8 cellular contexts compared by ENCODE assay signal in the genomic region with DNA sequence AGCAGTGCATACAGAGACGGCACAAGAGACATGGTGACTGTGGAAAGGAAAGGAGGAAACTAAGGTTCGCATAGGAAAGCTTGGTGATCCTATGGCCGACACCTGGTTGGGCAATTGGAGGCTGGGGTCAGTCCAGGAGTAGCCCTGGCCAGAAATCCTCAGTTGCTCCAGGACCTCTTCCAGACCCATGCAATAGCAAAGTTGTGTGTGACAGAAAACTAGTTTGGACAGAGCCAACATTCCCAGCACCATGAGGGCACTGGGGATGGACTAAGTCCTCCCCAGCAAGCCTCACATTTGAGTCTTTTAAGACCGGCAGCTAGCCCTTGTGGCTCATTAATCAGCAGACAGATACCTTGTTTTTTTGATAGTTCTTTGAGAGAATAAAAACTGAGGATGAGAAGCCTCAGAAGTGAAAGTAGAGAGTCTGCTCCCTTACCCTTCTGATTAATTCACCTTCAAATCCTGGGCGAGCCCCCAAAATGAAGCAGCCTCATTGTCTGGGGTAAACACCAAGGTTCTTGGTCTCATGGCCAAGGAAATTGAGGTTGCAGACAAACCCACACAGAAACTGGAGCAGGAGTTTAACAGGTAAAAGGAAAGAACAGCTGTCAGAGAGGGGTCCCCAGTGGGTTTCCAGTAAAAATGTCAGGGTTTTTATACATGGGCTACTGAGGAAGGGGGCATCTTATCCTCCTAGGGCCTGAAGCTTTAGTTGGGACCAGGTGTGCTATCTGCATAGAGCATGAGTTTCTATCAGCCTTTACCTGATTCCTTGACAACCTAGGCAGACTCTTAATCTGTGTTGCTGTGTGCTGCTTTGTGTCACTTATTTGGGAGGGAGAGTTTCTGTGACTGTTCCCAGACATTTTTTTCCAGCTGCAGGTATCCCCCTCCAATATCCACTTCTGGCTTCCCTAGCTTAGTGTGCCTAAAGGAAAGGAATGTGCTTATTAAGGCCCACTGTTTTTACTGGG. TPM values are rescaled to one million over a fixed set of nuclear protein-coding genes. Genes with fewer than 3 reads are reported as not detected.
A peak's percentile ranks its signal among the peaks of the same experiment; 100 is the strongest.
DNase-seq lines count a peak whose midpoint lies in the region; ATAC-seq and TF ChIP-seq lines count a peak whose summit lies in the region.

No MANE protein-coding gene starts in this region.

- H3K27me3 Mint-ChIP-seq in neural progenitor cell (ENCODE audit: insufficient read depth, low read depth), result peaks cover 6% of the 10 kb centered on the region

- H3K27ac ChIP-seq in OCI-LY7 (ENCODE audit: low read depth, low read length, poor library complexity, severe bottlenecking) (peak overlapping the region; percentile 41), neural progenitor cell (no peak overlapping the region)

- no peak for ATAC-seq in GM18498 (IDR thresholded peaks at IDR 0.05; ENCODE audit: unreplicated experiment)
- no peak for ATAC-seq in GM21360 (IDR thresholded peaks at IDR 0.05; ENCODE audit: unreplicated experiment)

- H2AFZ ChIP-seq in OCI-LY7 (ENCODE audit: low read length), result no peak overlapping the region
- H2AFZ ChIP-seq in neural progenitor cell (replicated peaks), result no peak overlapping the region

- DNase-seq in ELR (ENCODE audit: low read depth) (peak; percentile 36), OCI-LY7 (ENCODE audit: low spot score) (peak; percentile 61), neural progenitor cell (ENCODE audit: low spot score) (peak; percentile 11), SIG-M5 treated with dmso at 0.1 percent for 504 hours (lab: John Stamatoyannopoulos, UW; ENCODE audit: unreplicated experiment) (no peak), GM20000 (ENCODE audit: low spot score) (no peak)
- peak; percentile 40 for DNase-seq in activated naive CD4-positive, alpha-beta T cell treated with Interleukin-2 at 50 U/mL for 16 hours

- peaks cover 57% of the 10 kb centered on the region for H3K9me3 ChIP-seq in OCI-LY7 (ENCODE audit: low read length)
- H3K9me3 ChIP-seq in neural progenitor cell (ENCODE audit: low read depth), result no peaks in the 10 kb centered on the region

- peaks cover 5% of the 10 kb centered on the region for H3K4me1 ChIP-seq in OCI-LY7 (ENCODE audit: insufficient read depth, low read length, poor library complexity, severe bottlenecking)
- H3K4me1 ChIP-seq in neural progenitor cell, result no peaks in the 10 kb centered on the region

- no peak overlapping the region for H3K4me3 Mint-ChIP-seq in neural progenitor cell

- no peaks in the 10 kb centered on the region for H3K27me3 ChIP-seq in neural progenitor cell

- H3K36me3 Mint-ChIP-seq in neural progenitor cell, result peaks cover 39% of the 10 kb centered on the region

- no peak overlapping the region for H3K4me3 ChIP-seq in OCI-LY7 (ENCODE audit: low read depth, low read length, poor library complexity, severe bottlenecking)
- H3K4me3 ChIP-seq in neural progenitor cell, result no peak overlapping the region

- peaks cover 57% of the 10 kb centered on the region for H3K9me3 Mint-ChIP-seq in neural progenitor cell

- peaks cover 60% of the 10 kb centered on the region for H3K36me3 ChIP-seq in OCI-LY7 (ENCODE audit: insufficient read depth, low read length)
- no peaks in the 10 kb centered on the region for H3K36me3 ChIP-seq in neural progenitor cell

- H3K9ac ChIP-seq in neural progenitor cell, result no peak overlapping the region

- no peaks in the 10 kb centered on the region for H3K4me1 Mint-ChIP-seq in neural progenitor cell

- H3K9me2 ChIP-seq in OCI-LY7 (ENCODE audit: insufficient read depth, low read length), result no peaks in the 10 kb centered on the region

- intact Hi-C loops in OCI-LY7 (cut with micrococcal nuclease; ENCODE audit: unreplicated experiment), result loop anchor here (1.0 to 5.0 kb wide), 5 partner anchors 39 to 320 kb away; a partner anchor contains a TSS

- TF ChIP-seq CTCF in OCI-LY7 (conservative IDR thresholded peaks at IDR 0.05; ENCODE audit: low read length) (no peak), neural progenitor cell (IDR thresholded peaks at IDR 0.05) (no peak), GM20000 (IDR thresholded peaks at IDR 0.05; ENCODE audit: extremely low read depth, missing control alignments) (no peak)

- no peaks in the 10 kb centered on the region for H4K20me1 ChIP-seq in OCI-LY7 (ENCODE audit: insufficient read depth, low read length)
- no peaks in the 10 kb centered on the region for H4K20me1 ChIP-seq in neural progenitor cell (ENCODE audit: low read depth)

- H3K4me2 ChIP-seq in OCI-LY7 (ENCODE audit: low read length) (peak overlapping the region; percentile 1; the same call in 1 of the 2 replicates), neural progenitor cell (no peak overlapping the region)

- no peaks in the 10 kb centered on the region for H3F3A ChIP-seq in neural progenitor cell (ENCODE audit: low read depth)

- BruUV-seq in OCI-LY7 (replicated peaks; lab: Mats Ljungman, UMichigan), result no TSS peak

- H3K79me2 ChIP-seq in OCI-LY7 (ENCODE audit: insufficient read depth, low read depth, low read length) (peaks cover 5% of the 10 kb centered on the region; the same call in 1 of the 2 replicates), neural progenitor cell (ENCODE audit: low read depth) (no peaks in the 10 kb centered on the region)

- POLR2A ChIA-PET in OCI-LY7 (lab: Charles Lee), result interaction anchor here (0.9 to 1.6 kb wide), 3 partner anchors 25 to 143 kb away, joined by 3 to 4 read pairs (median 3); no protein-coding TSS in a partner anchor

- H3K27ac Mint-ChIP-seq in neural progenitor cell, result no peak overlapping the region

- CTCF ChIA-PET in OCI-LY7 (lab: Charles Lee; ENCODE audit: unreplicated experiment), result interaction anchor here (1.6 kb wide), 1 partner anchor 144 kb away, joined by 4 read pairs; no protein-coding TSS in a partner anchor

RNA-seq across cellular contexts. Expression of a gene that starts 39.1 kb away (rescaled TPM):
- 87.4 and 95.0 TPM in 2 replicates for total RNA-seq in OCI-LY7 (2014; rRNA removed; shearing (Covaris generic))
- total RNA-seq in OCI-LY7 (2022) (148 and 182 TPM in 2 replicates), neural progenitor cell (ENCODE audit: low replicate concordance) (18.6 and 35.4 TPM in 2 replicates)

Comparison
In these comparisons a context has a peak if more than half of its experiments do, and no peak if none do; other contexts are left out.
1. DNase-seq: peak in ELR (single experiment), OCI-LY7 (single experiment), activated naive CD4-positive, alpha-beta T cell treated with Interleukin-2 at 50 U/mL for 16 hours (single experiment) and neural progenitor cell (single experiment); none in SIG-M5 treated with dmso at 0.1 percent for 504 hours (single experiment) and GM20000 (single experiment).